8 cellular contexts compared by ENCODE assay signal in genomic region chr19:1747285-1748114, GRCh38. TPM values are rescaled to one million over a fixed set of nuclear protein-coding genes. Genes with fewer than 3 reads are reported as not detected.
A peak's percentile ranks its signal among the peaks of the same experiment; 100 is the strongest.
DNase-seq lines count a peak whose midpoint lies in the region; ATAC-seq and TF ChIP-seq lines count a peak whose summit lies in the region.

No MANE protein-coding gene starts in this region.

- in situ Hi-C loops in gastrocnemius medialis (cut with MboI; ENCODE audit: low sequenced_read_pairs in 4 of 4): no loop called here

- peaks cover 4 to 8% of the 10 kb centered on the region in 2 donors for H3K4me1 ChIP-seq in gastrocnemius medialis

- no peaks in the 10 kb centered on the region for H3K36me3 Mint-ChIP-seq in activated CD4-positive, alpha-beta T cell treated with anti-CD3 and anti-CD28 coated beads, Interleukin-2, amount 10 ng/mL, durations not matched to agents 24 days and 14 days (ENCODE audit: low read depth)
- peaks cover 10% of the 10 kb centered on the region for H3K36me3 Mint-ChIP-seq in stimulated activated effector memory CD8-positive, alpha-beta T cell treated with anti-CD3 and anti-CD28 coated beads, Interleukin-12 subunit alpha, Interleukin-12 subunit beta, amount 100 ng/mL, for 72 hours

- no peak overlapping the region for H3K4me3 ChIP-seq in fibroblast of pulmonary artery (replicated peaks; ENCODE audit: low read depth, low read length)
- no peak overlapping the region for H3K4me3 ChIP-seq in gastrocnemius medialis

- intact Hi-C loops in activated CD4-positive, alpha-beta T cell treated with anti-CD3 and anti-CD28 coated beads, Interleukin-2, amount 10 ng/mL, durations not matched to agents 24 days and 14 days (cut with micrococcal nuclease): no loop called here
- intact Hi-C loops in gastrocnemius medialis (cut with DNase I; ENCODE audit: low total_unique reads): no loop called here

- peak overlapping the region; percentile 48 for H3K4me3 Mint-ChIP-seq in activated CD4-positive, alpha-beta T cell treated with anti-CD3 and anti-CD28 coated beads, Interleukin-2, amount 10 ng/mL, durations not matched to agents 24 days and 14 days
- peak overlapping the region; percentile 42 for H3K4me3 Mint-ChIP-seq in stimulated activated effector memory CD8-positive, alpha-beta T cell treated with anti-CD3 and anti-CD28 coated beads, Interleukin-12 subunit alpha, Interleukin-12 subunit beta, amount 100 ng/mL, for 72 hours

- peaks cover 48% of the 10 kb centered on the region for H3K27me3 Mint-ChIP-seq in activated CD4-positive, alpha-beta T cell treated with anti-CD3 and anti-CD28 coated beads, Interleukin-2, amount 10 ng/mL, durations not matched to agents 24 days and 14 days

- TF ChIP-seq CTCF in fibroblast of pulmonary artery (IDR thresholded peaks at IDR 0.05; ENCODE audit: low read length, missing control alignments): no peak
- no peak for TF ChIP-seq CTCF in gastrocnemius medialis (IDR thresholded peaks at IDR 0.05 in 4 of 5, conservative IDR thresholded peaks at IDR 0.05 in 1 of 5)

- H3K9me3 Mint-ChIP-seq in activated CD4-positive, alpha-beta T cell treated with anti-CD3 and anti-CD28 coated beads, Interleukin-2, amount 10 ng/mL, durations not matched to agents 24 days and 14 days: no peaks in the 10 kb centered on the region
- no peaks in the 10 kb centered on the region for H3K9me3 Mint-ChIP-seq in stimulated activated effector memory CD8-positive, alpha-beta T cell treated with anti-CD3 and anti-CD28 coated beads, Interleukin-12 subunit alpha, Interleukin-12 subunit beta, amount 100 ng/mL, for 72 hours

- DNase-seq in HS-27A (ENCODE audit: low read depth) (peak; percentile 95), fibroblast of pulmonary artery (ENCODE audit: low read depth) (peak; percentile 90), NCI-H524 (lab: John Stamatoyannopoulos, UW) (no peak), gastrocnemius medialis (no peak)
- no peak for DNase-seq in activated CD4-positive, alpha-beta T cell treated with anti-CD3 and anti-CD28 coated beads, Interleukin-2, amount 10 ng/mL, durations not matched to agents 24 days and 14 days
- DNase-seq in stimulated activated effector memory CD8-positive, alpha-beta T cell treated with anti-CD3 and anti-CD28 coated beads, Interleukin-12 subunit alpha, Interleukin-12 subunit beta, amount 100 ng/mL, for 72 hours (ENCODE audit: low spot score in 2 of 2): peak in 1 of 2 donors; percentile 57

- H3K27me3 ChIP-seq in gastrocnemius medialis: peaks cover 82 to 90% (median 87%) of the 10 kb centered on the region in 3 donors

- no peak overlapping the region for H3K27ac ChIP-seq in gastrocnemius medialis

- H3K9me3 ChIP-seq in gastrocnemius medialis: no peaks in the 10 kb centered on the region

- no peak for TF ChIP-seq POLR2A in gastrocnemius medialis (IDR thresholded peaks at IDR 0.05)

- H3K27ac Mint-ChIP-seq in activated CD4-positive, alpha-beta T cell treated with anti-CD3 and anti-CD28 coated beads, Interleukin-2, amount 10 ng/mL, durations not matched to agents 24 days and 14 days: peak overlapping the region; percentile 72
- H3K27ac Mint-ChIP-seq in stimulated activated effector memory CD8-positive, alpha-beta T cell treated with anti-CD3 and anti-CD28 coated beads, Interleukin-12 subunit alpha, Interleukin-12 subunit beta, amount 100 ng/mL, for 72 hours: no peak overlapping the region

- ATAC-seq in stimulated activated effector memory CD8-positive, alpha-beta T cell treated with anti-CD3 and anti-CD28 coated beads, Interleukin-12 subunit alpha, Interleukin-12 subunit beta, amount 100 ng/mL, for 72 hours: peak; percentile 74
- ATAC-seq in HG02678 (IDR thresholded peaks at IDR 0.05; ENCODE audit: unreplicated experiment) (no peak), gastrocnemius medialis (no peak), HG02571 (IDR thresholded peaks at IDR 0.05; ENCODE audit: unreplicated experiment) (no peak)

- H3K36me3 ChIP-seq in gastrocnemius medialis: no peaks in the 10 kb centered on the region

- peaks cover 6% of the 10 kb centered on the region for H3K4me1 Mint-ChIP-seq in activated CD4-positive, alpha-beta T cell treated with anti-CD3 and anti-CD28 coated beads, Interleukin-2, amount 10 ng/mL, durations not matched to agents 24 days and 14 days
- peaks cover 14% of the 10 kb centered on the region for H3K4me1 Mint-ChIP-seq in stimulated activated effector memory CD8-positive, alpha-beta T cell treated with anti-CD3 and anti-CD28 coated beads, Interleukin-12 subunit alpha, Interleukin-12 subunit beta, amount 100 ng/mL, for 72 hours

RNA-seq across cellular contexts. Expression of gene ONECUT3, which starts 5.8 kb away (rescaled TPM):
- not detected in 2 replicates for total RNA-seq in activated CD4-positive, alpha-beta T cell treated with anti-CD3 and anti-CD28 coated beads, Interleukin-2, amount 10 ng/mL, durations not matched to agents 24 days and 14 days
- not detected for total RNA-seq in gastrocnemius medialis

Comparison
In these comparisons a context has a peak if more than half of its experiments do, and no peak if none do; other contexts are left out.
1. DNase-seq: peak in HS-27A (single experiment) and fibroblast of pulmonary artery (single experiment); none in activated CD4-positive, alpha-beta T cell treated with anti-CD3 and anti-CD28 coated beads, Interleukin-2, amount 10 ng/mL, durations not matched to agents 24 days and 14 days (single experiment), NCI-H524 (0 of 2) and gastrocnemius medialis (0 of 2).